8 cellular contexts compared by ENCODE assay signal in genomic region chr12:127381043-127381668, GRCh38.
DNase-seq lines count a peak whose midpoint lies in the region; ATAC-seq, FAIRE-seq and TF ChIP-seq lines count a peak whose summit lies in the region.

No MANE protein-coding gene starts in this region.

- peak overlapping the region in 1 of 4 donors; percentile 10 for H3K4me3 ChIP-seq in pancreas

- peaks cover 0 to 4% (median 0%) of the 10 kb centered on the region in 3 donors for H3K4me1 ChIP-seq in pancreas

- no peaks in the 10 kb centered on the region for H3K9me3 ChIP-seq in pancreas

- DNase-seq in NCI-H146 (lab: John Stamatoyannopoulos, UW) (peak; percentile 32), NCI-H146 treated with DMSO at 0.1 percent for 48 hours (lab: John Stamatoyannopoulos, UW; ENCODE audit: unreplicated experiment) (no peak), NCI-H2227 (lab: John Stamatoyannopoulos, UW; ENCODE audit: unreplicated experiment) (peak; percentile 64), activated T-cell treated with anti-CD3 and anti-CD28 coated beads for 48 hours (ENCODE audit: low read depth) (peak; percentile 60), frontal cortex (ENCODE audit: low spot score in 2 of 2) (peak; percentile 53 to 71), pancreas (peak in 5 of 6 donors; percentile 7 to 80 (median 35))

- intact Hi-C loops in pancreas (cut with DNase I): loop anchor here in 1 of 3 donors (10.0 kb wide), 1 partner anchor 276 kb away; no protein-coding TSS in a partner anchor

- WGBS in pancreas, 2 donors: 3 to 5% methylated on average over 26 to 33 of the region's 33 CpGs

- peak; percentile 66 to 77 (median 70) for TF ChIP-seq CTCF in pancreas (IDR thresholded peaks at IDR 0.05)

- H3K36me3 ChIP-seq in pancreas: no peaks in the 10 kb centered on the region

- FAIRE-seq in frontal cortex (lab: Jason Lieb, UNC) (no peak), pancreas (lab: Jason Lieb, UNC) (no peak)

- ATAC-seq in HG02763 (IDR thresholded peaks at IDR 0.05; ENCODE audit: unreplicated experiment) (peak; percentile 45), pancreas (peak in 3 of 4 donors; percentile 82 to 84 (median 83)), HG03280 (IDR thresholded peaks at IDR 0.05; ENCODE audit: unreplicated experiment) (no peak)

- no peak overlapping the region for H3K27ac ChIP-seq in pancreas

- peaks cover 0 to 10% (median 0%) of the 10 kb centered on the region in 4 donors for H3K27me3 ChIP-seq in pancreas
